1 cellular context compared by ENCODE assay signal in genomic region chr6:166907871-166908806, GRCh38.
A peak's percentile ranks its signal among the peaks of the same experiment; 100 is the strongest.
TF ChIP-seq lines count a peak whose summit lies in the region.

No MANE protein-coding gene starts in this region.

TF ChIP-seq in HepG2, 621 proteins besides CTCF, POLR2A, EP300 and RAD21 (continued from another document):
- no peak for TF ChIP-seq ZBTB40 (IDR thresholded peaks at IDR 0.05)
- peak; percentile 40; the same call in 1 of the 2 replicates for TF ChIP-seq ZBTB40 (CRISPR knock-in tag; IDR thresholded peaks at IDR 0.05)
- no peak for TF ChIP-seq SMYD3 (CRISPR knock-in tag; IDR thresholded peaks at IDR 0.05)
- TF ChIP-seq ZNF30 (CRISPR knock-in tag; IDR thresholded peaks at IDR 0.05): no peak
- TF ChIP-seq HMGA1 (CRISPR knock-in tag; conservative IDR thresholded peaks at IDR 0.05): no peak
- no peak for TF ChIP-seq E2F5 (CRISPR knock-in tag; conservative IDR thresholded peaks at IDR 0.05)
- no peak for TF ChIP-seq MATR3 (CRISPR knock-in tag; IDR thresholded peaks at IDR 0.05)
- no peak for TF ChIP-seq ATF7 (IDR thresholded peaks at IDR 0.05)
- TF ChIP-seq ATF7 (CRISPR knock-in tag; IDR thresholded peaks at IDR 0.05): no peak
